ENCODE assay signal across 1 cellular context in genomic region chr16:81480856-81481821, GRCh38.
TF ChIP-seq lines count a peak whose summit lies in the region.

No MANE protein-coding gene starts in this region.

TF ChIP-seq in HepG2, 621 proteins besides CTCF, POLR2A, EP300 and RAD21 (continued from another document and continues in another):
- no peak for TF ChIP-seq HNRNPH1 (optimal IDR thresholded peaks at IDR 0.05; ENCODE audit: low read depth, low read length)
- TF ChIP-seq GPBP1L1 (CRISPR knock-in tag; IDR thresholded peaks at IDR 0.05) = no peak
- TF ChIP-seq, protein P1, sequence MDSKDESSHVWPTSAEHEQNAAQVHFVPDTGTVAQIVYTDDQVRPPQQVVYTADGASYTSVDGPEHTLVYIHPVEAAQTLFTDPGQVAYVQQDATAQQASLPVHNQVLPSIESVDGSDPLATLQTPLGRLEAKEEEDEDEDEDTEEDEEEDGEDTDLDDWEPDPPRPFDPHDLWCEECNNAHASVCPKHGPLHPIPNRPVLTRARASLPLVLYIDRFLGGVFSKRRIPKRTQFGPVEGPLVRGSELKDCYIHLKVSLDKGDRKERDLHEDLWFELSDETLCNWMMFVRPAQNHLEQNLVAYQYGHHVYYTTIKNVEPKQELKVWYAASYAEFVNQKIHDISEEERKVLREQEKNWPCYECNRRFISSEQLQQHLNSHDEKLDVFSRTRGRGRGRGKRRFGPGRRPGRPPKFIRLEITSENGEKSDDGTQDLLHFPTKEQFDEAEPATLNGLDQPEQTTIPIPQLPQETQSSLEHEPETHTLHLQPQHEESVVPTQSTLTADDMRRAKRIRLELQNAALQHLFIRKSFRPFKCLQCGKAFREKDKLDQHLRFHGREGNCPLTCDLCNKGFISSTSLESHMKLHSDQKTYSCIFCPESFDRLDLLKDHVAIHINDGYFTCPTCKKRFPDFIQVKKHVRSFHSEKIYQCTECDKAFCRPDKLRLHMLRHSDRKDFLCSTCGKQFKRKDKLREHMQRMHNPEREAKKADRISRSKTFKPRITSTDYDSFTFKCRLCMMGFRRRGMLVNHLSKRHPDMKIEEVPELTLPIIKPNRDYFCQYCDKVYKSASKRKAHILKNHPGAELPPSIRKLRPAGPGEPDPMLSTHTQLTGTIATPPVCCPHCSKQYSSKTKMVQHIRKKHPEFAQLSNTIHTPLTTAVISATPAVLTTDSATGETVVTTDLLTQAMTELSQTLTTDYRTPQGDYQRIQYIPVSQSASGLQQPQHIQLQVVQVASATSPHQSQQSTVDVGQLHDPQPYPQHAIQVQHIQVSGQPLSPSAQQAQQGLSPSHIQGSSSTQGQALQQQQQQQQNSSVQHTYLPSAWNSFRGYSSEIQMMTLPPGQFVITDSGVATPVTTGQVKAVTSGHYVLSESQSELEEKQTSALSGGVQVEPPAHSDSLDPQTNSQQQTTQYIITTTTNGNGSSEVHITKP (CRISPR knock-in tag; IDR thresholded peaks at IDR 0.05; ENCODE audit: low read depth) = no peak
- TF ChIP-seq TOE1 (CRISPR knock-in tag; IDR thresholded peaks at IDR 0.05) = no peak
- TF ChIP-seq, protein P2, sequence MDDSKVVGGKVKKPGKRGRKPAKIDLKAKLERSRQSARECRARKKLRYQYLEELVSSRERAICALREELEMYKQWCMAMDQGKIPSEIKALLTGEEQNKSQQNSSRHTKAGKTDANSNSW (CRISPR knock-in tag; IDR thresholded peaks at IDR 0.05; ENCODE audit: borderline replicate concordance) = no peak
- no peak for TF ChIP-seq ZNF18 (CRISPR knock-in tag; IDR thresholded peaks at IDR 0.05; ENCODE audit: insufficient replicate concordance)
- TF ChIP-seq GTF3A (CRISPR knock-in tag; conservative IDR thresholded peaks at IDR 0.05) = no peak
- peak; percentile 8; the same call in 1 of the 2 replicates for TF ChIP-seq ZNF7 (CRISPR knock-in tag; IDR thresholded peaks at IDR 0.05)
- TF ChIP-seq MYNN (CRISPR knock-in tag; IDR thresholded peaks at IDR 0.05; ENCODE audit: low read depth) = no peak
- TF ChIP-seq DR1 (CRISPR knock-in tag; IDR thresholded peaks at IDR 0.05) = no peak
- no peak for TF ChIP-seq CHD4 (IDR thresholded peaks at IDR 0.05; ENCODE audit: borderline replicate concordance, low read length)
- TF ChIP-seq HNRNPK (IDR thresholded peaks at IDR 0.05; ENCODE audit: low read depth, low read length, poor library complexity, severe bottlenecking) = no peak
- no peak for TF ChIP-seq PRMT3 (CRISPR knock-in tag; IDR thresholded peaks at IDR 0.05; ENCODE audit: borderline replicate concordance, low read depth)
- 0 out of 2 replicates have a peak, but pooled peaks have one; percentile 26 for TF ChIP-seq ZNF124 (CRISPR knock-in tag; IDR thresholded peaks at IDR 0.05)
- no peak for TF ChIP-seq ZNF615 (CRISPR knock-in tag; IDR thresholded peaks at IDR 0.05; ENCODE audit: borderline replicate concordance)
- TF ChIP-seq ZBTB7A (CRISPR knock-in tag; IDR thresholded peaks at IDR 0.05) = no peak; the same call in 1 of the 2 replicates
- peak; percentile 98 for TF ChIP-seq ZNF281 (CRISPR knock-in tag; IDR thresholded peaks at IDR 0.05; ENCODE audit: borderline replicate concordance)
- no peak for TF ChIP-seq ZNF816 (CRISPR knock-in tag; IDR thresholded peaks at IDR 0.05; ENCODE audit: borderline replicate concordance)
- TF ChIP-seq KDM5A (IDR thresholded peaks at IDR 0.05; ENCODE audit: borderline replicate concordance, low read length) = no peak
- TF ChIP-seq ZIK1 (CRISPR knock-in tag; IDR thresholded peaks at IDR 0.05; ENCODE audit: borderline replicate concordance, low read depth) = no peak; the same call in 1 of the 2 replicates
- no peak for TF ChIP-seq REST (IDR thresholded peaks at IDR 0.05; ENCODE audit: borderline replicate concordance in 1 of 2, low read depth in 1 of 2, low read length in 2 of 2)
- no peak for TF ChIP-seq NFYB (CRISPR knock-in tag; IDR thresholded peaks at IDR 0.05)
- no peak for TF ChIP-seq NR3C1 (CRISPR knock-in tag; IDR thresholded peaks at IDR 0.05)
- no peak for TF ChIP-seq SMC3 (IDR thresholded peaks at IDR 0.05; ENCODE audit: low read length)
- TF ChIP-seq FOXA3 (CRISPR knock-in tag; IDR thresholded peaks at IDR 0.05) = peak; percentile 74
- TF ChIP-seq ZC3H4 (CRISPR knock-in tag; IDR thresholded peaks at IDR 0.05; ENCODE audit: borderline replicate concordance) = 0 out of 2 replicates have a peak, but pooled peaks have one; percentile 12
- no peak for TF ChIP-seq EHMT2 (IDR thresholded peaks at IDR 0.05; ENCODE audit: borderline replicate concordance, low read depth, low read length)
- peak; percentile 53; the same call in 1 of the 2 replicates for TF ChIP-seq ZNF788 (CRISPR knock-in tag; IDR thresholded peaks at IDR 0.05; ENCODE audit: borderline replicate concordance)
- TF ChIP-seq, protein P3, sequence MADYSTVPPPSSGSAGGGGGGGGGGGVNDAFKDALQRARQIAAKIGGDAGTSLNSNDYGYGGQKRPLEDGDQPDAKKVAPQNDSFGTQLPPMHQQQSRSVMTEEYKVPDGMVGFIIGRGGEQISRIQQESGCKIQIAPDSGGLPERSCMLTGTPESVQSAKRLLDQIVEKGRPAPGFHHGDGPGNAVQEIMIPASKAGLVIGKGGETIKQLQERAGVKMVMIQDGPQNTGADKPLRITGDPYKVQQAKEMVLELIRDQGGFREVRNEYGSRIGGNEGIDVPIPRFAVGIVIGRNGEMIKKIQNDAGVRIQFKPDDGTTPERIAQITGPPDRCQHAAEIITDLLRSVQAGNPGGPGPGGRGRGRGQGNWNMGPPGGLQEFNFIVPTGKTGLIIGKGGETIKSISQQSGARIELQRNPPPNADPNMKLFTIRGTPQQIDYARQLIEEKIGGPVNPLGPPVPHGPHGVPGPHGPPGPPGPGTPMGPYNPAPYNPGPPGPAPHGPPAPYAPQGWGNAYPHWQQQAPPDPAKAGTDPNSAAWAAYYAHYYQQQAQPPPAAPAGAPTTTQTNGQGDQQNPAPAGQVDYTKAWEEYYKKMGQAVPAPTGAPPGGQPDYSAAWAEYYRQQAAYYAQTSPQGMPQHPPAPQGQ (CRISPR knock-in tag; IDR thresholded peaks at IDR 0.05; ENCODE audit: borderline replicate concordance) = no peak
- peak; percentile 64; the same call in 1 of the 2 replicates for TF ChIP-seq TGIF2 (CRISPR knock-in tag; IDR thresholded peaks at IDR 0.05)
- TF ChIP-seq STAT5B (CRISPR knock-in tag; IDR thresholded peaks at IDR 0.05) = no peak
- peak; percentile 77; the same call in 1 of the 2 replicates for TF ChIP-seq ZKSCAN8 (CRISPR knock-in tag; IDR thresholded peaks at IDR 0.05; ENCODE audit: borderline replicate concordance)
- TF ChIP-seq GATA4 (IDR thresholded peaks at IDR 0.05; ENCODE audit: borderline replicate concordance, low read depth) = no peak
- TF ChIP-seq NPAS2 (CRISPR knock-in tag; IDR thresholded peaks at IDR 0.05; ENCODE audit: borderline replicate concordance) = no peak
- TF ChIP-seq MAFK (conservative IDR thresholded peaks at IDR 0.05 in 1 of 2, IDR thresholded peaks at IDR 0.05 in 1 of 2; ENCODE audit: low read length in 2 of 2) = no peak
- TF ChIP-seq, protein P4, sequence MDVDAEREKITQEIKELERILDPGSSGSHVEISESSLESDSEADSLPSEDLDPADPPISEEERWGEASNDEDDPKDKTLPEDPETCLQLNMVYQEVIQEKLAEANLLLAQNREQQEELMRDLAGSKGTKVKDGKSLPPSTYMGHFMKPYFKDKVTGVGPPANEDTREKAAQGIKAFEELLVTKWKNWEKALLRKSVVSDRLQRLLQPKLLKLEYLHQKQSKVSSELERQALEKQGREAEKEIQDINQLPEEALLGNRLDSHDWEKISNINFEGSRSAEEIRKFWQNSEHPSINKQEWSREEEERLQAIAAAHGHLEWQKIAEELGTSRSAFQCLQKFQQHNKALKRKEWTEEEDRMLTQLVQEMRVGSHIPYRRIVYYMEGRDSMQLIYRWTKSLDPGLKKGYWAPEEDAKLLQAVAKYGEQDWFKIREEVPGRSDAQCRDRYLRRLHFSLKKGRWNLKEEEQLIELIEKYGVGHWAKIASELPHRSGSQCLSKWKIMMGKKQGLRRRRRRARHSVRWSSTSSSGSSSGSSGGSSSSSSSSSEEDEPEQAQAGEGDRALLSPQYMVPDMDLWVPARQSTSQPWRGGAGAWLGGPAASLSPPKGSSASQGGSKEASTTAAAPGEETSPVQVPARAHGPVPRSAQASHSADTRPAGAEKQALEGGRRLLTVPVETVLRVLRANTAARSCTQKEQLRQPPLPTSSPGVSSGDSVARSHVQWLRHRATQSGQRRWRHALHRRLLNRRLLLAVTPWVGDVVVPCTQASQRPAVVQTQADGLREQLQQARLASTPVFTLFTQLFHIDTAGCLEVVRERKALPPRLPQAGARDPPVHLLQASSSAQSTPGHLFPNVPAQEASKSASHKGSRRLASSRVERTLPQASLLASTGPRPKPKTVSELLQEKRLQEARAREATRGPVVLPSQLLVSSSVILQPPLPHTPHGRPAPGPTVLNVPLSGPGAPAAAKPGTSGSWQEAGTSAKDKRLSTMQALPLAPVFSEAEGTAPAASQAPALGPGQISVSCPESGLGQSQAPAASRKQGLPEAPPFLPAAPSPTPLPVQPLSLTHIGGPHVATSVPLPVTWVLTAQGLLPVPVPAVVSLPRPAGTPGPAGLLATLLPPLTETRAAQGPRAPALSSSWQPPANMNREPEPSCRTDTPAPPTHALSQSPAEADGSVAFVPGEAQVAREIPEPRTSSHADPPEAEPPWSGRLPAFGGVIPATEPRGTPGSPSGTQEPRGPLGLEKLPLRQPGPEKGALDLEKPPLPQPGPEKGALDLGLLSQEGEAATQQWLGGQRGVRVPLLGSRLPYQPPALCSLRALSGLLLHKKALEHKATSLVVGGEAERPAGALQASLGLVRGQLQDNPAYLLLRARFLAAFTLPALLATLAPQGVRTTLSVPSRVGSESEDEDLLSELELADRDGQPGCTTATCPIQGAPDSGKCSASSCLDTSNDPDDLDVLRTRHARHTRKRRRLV (CRISPR knock-in tag; IDR thresholded peaks at IDR 0.05) = no peak
- TF ChIP-seq, protein P5, sequence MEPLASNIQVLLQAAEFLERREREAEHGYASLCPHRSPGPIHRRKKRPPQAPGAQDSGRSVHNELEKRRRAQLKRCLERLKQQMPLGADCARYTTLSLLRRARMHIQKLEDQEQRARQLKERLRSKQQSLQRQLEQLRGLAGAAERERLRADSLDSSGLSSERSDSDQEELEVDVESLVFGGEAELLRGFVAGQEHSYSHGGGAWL (CRISPR knock-in tag; IDR thresholded peaks at IDR 0.05) = peak; percentile 31; the same call in 1 of the 2 replicates
- TF ChIP-seq ZNF264 (CRISPR knock-in tag; IDR thresholded peaks at IDR 0.05) = peak; percentile 67
- TF ChIP-seq RARA (CRISPR knock-in tag; IDR thresholded peaks at IDR 0.05) = peak; percentile 91
- no peak for TF ChIP-seq KDM5B (CRISPR knock-in tag; IDR thresholded peaks at IDR 0.05; ENCODE audit: borderline replicate concordance)
